Comparison of ENCODE assay signal across 24 cellular contexts in the genomic region with DNA sequence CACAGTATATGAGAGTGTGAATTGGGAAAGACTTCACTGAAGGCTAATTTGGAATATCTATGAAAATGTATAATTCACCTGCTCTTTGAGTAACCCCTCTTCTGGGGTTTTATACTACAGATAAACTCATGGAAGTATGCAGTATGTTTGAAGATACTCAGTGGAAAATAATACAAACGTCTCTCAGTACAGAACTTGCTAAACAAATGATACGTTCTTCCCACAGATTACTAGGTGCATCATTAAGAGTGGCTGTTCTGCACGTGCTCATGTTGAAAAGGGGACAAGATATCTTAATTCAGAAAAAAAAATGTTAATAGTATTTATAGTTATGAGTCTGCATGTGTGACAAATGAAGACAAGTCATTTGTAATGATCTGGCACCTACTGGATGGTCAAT.
"Had no signal": no experiment of that assay in that cellular context is flagged by ENCODE, and none has a peak within 500 bp of the region (broad histone marks: within the 10 kb centered on the region; RNA-seq: fewer than 3 reads in every experiment).

No MANE protein-coding gene starts in this region.

- H3K4me3 Mint-ChIP-seq: dendritic cell treated with granulocyte-macrophage colony-stimulating factor and Interleukin-4, amounts not matched to agents 40 ng/mL and 50 ng/mL, for 4 days; effector memory CD8-positive, alpha-beta T cell; endodermal cell; mesothelial cell of epicardium; naive B cell; naive thymus-derived CD8-positive, alpha-beta T cell had no signal

- H3K27me3 Mint-ChIP-seq: effector memory CD8-positive, alpha-beta T cell had no signal

- H3K36me3 Mint-ChIP-seq: mesothelial cell of epicardium; naive B cell; naive thymus-derived CD8-positive, alpha-beta T cell had no signal

- ATAC-seq: effector memory CD8-positive, alpha-beta T cell; esophagus mucosa; gastrocnemius medialis; heart right ventricle; left cardiac atrium; left ventricle myocardium superior; mucosa of descending colon; naive thymus-derived CD8-positive, alpha-beta T cell had no signal

- H3K27ac Mint-ChIP-seq: dendritic cell treated with granulocyte-macrophage colony-stimulating factor and Interleukin-4, amounts not matched to agents 40 ng/mL and 50 ng/mL, for 4 days; endodermal cell; mesothelial cell of epicardium; naive B cell; naive thymus-derived CD8-positive, alpha-beta T cell had no signal

- DNase-seq: cortex of kidney; effector CD8-positive, alpha-beta T cell; effector memory CD8-positive, alpha-beta T cell; endodermal cell; erythroblast; esophagus squamous epithelium; foreskin fibroblast; foreskin melanocyte; gastrocnemius medialis; glutamatergic neuron; head of caudate nucleus; heart right ventricle; hippocampal formation; left cardiac atrium; left lung; left ventricle myocardium superior; lower lobe of right lung; mesenchymal stem cell; mucosa of descending colon; naive B cell; naive thymus-derived CD8-positive, alpha-beta T cell had no signal

- H3K9me3 Mint-ChIP-seq: dendritic cell treated with granulocyte-macrophage colony-stimulating factor and Interleukin-4, amounts not matched to agents 40 ng/mL and 50 ng/mL, for 4 days; effector memory CD8-positive, alpha-beta T cell had no signal
